Comparison of ENCODE assay signal across 8 cellular contexts in the genomic region with DNA sequence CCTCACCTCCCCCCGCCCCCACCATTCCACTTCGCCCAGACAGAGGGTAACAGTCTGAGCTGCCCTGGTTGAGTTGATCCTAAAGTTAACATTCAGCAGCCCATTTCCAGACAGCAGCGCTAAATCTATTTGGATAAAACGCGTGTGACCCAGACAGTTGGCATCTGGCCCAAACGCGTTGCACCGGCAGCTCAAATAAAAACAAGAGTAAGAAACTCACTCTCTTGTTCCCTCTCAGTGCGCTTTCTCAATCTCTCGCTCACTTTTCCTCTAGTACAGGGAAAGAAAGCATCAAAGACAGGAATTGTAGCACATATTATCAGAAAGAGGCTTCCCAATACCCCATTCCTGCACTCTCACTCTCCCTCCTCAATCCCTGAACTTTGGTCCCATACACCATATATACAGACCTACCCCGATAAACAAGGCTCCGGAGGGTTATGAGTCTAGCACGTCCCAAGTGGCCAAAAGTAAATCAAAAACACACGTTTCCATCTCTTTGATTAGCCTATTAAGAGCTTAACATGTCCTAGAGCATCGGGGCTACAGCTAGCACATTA. TPM values are rescaled to one million over a fixed set of nuclear protein-coding genes. Genes with fewer than 3 reads are reported as not detected.
DNase-seq lines count a peak whose midpoint lies in the region; ATAC-seq, FAIRE-seq and TF ChIP-seq lines count a peak whose summit lies in the region.

No MANE protein-coding gene starts in this region.

- no peak for TF ChIP-seq CTCF in pancreas (IDR thresholded peaks at IDR 0.05)

- H3K9me3 Mint-ChIP-seq in activated naive CD4-positive, alpha-beta T cell treated with anti-CD3 and anti-CD28 coated beads, Interleukin-2, amount 50 U/mL, for 72 hours = no peaks in the 10 kb centered on the region

- H3K27ac Mint-ChIP-seq in activated naive CD4-positive, alpha-beta T cell treated with anti-CD3 and anti-CD28 coated beads, Interleukin-2, amount 50 U/mL, for 72 hours = no peak overlapping the region

- in situ Hi-C loops in HAP-1 (cut with MboI; ENCODE audit: low sequenced_read_pairs) = loop anchor here (10.0 to 25.0 kb wide), 3 partner anchors 393 to 666 kb away; no protein-coding TSS in a partner anchor

- ATAC-seq in activated naive CD4-positive, alpha-beta T cell treated with anti-CD3 and anti-CD28 coated beads, Interleukin-2, amount 50 U/mL, for 72 hours = peak; percentile 15 to 45
- peak; percentile 23 for ATAC-seq in Right ventricle myocardium superior (ENCODE audit: poor library complexity)
- ATAC-seq in pancreas = peak in 3 of 4 donors; percentile 9 to 22 (median 17)
- ATAC-seq in activated CD4-positive, CD25-positive, alpha-beta regulatory T cell treated with anti-CD3 and anti-CD28 coated beads, Interleukin-2, amount 50 U/mL, for 24 hours = no peak

- peak overlapping the region; percentile 7 for H3K4me3 ChIP-seq in HAP-1
- H3K4me3 ChIP-seq in pancreas = peak overlapping the region; percentile 1 to 44 (median 12)

- no peak for FAIRE-seq in pancreas (lab: Jason Lieb, UNC)

- H3K9me3 ChIP-seq in HAP-1 (no peaks in the 10 kb centered on the region), pancreas (no peaks in the 10 kb centered on the region)

- DNase-seq in EH (ENCODE audit: low read depth) (peak; percentile 89), HAP-1 (ENCODE audit: low spot score in 2 of 2) (peak in 1 of 2 experiments; percentile 63), NCI-H748 (lab: John Stamatoyannopoulos, UW; ENCODE audit: unreplicated experiment) (peak; percentile 64), Right ventricle myocardium superior (peak; percentile 84), pancreas (peak; percentile 24 to 78 (median 64)), NCI-H2196 treated with DMSO at 0.1 percent for 48 hours (lab: John Stamatoyannopoulos, UW; ENCODE audit: unreplicated experiment) (no peak)
- DNase-seq in activated naive CD4-positive, alpha-beta T cell treated with anti-CD3 and anti-CD28 coated beads, Interleukin-2, amount 50 U/mL, for 72 hours (ENCODE audit: low spot score in 2 of 2) = peak in 1 of 2 donors; percentile 32

- intact Hi-C loops in Right ventricle myocardium superior (cut with DNase I) = loop anchor here (5.0 kb wide), 2 partner anchors 378 to 668 kb away; no protein-coding TSS in a partner anchor
- intact Hi-C loops in pancreas (cut with DNase I) = loop anchor here in 1 of 3 donors (5.0 to 10.0 kb wide), 2 partner anchors 378 to 666 kb away; no protein-coding TSS in a partner anchor

- WGBS in pancreas, 2 donors = 0 to 1% methylated on average over 15 of the region's 15 CpGs

- H3K36me3 ChIP-seq in HAP-1 (replicated peaks) = no peaks in the 10 kb centered on the region
- no peaks in the 10 kb centered on the region for H3K36me3 ChIP-seq in pancreas

- H3K27me3 ChIP-seq in HAP-1 (ENCODE audit: low read depth) = 0 out of 2 replicates have a peak, but pooled peaks cover 4% of the 10 kb centered on the region
- no peaks in the 10 kb centered on the region for H3K27me3 ChIP-seq in pancreas

- H3K4me1 ChIP-seq in HAP-1 (peaks cover 11% of the 10 kb centered on the region), pancreas (peaks cover 4 to 14% (median 13%) of the 10 kb centered on the region in 3 donors)

- H3K36me3 Mint-ChIP-seq in activated naive CD4-positive, alpha-beta T cell treated with anti-CD3 and anti-CD28 coated beads, Interleukin-2, amount 50 U/mL, for 72 hours = peaks cover 0 to 11% of the 10 kb centered on the region in 2 donors

- H3K27ac ChIP-seq in pancreas = peak overlapping the region in 1 of 4 donors; percentile 19

RNA-seq across cellular contexts. Expression of gene ADAMTS6, which starts 1.3 kb away (rescaled TPM):
- 1 to 10 TPM; 2.0 to 3.8 TPM for total RNA-seq in activated naive CD4-positive, alpha-beta T cell treated with anti-CD3 and anti-CD28 coated beads, Interleukin-2, amount 50 U/mL, for 72 hours
- total RNA-seq in Right ventricle myocardium superior = 0.78 TPM
- under 1 TPM; 0.14 to 0.47 (median 0.30) TPM for total RNA-seq in pancreas
- polyA plus RNA-seq in pancreas = under 1 TPM; 0.19 to 0.70 TPM

Comparison
In these comparisons a context has a peak if more than half of its experiments do, and no peak if none do; other contexts are left out.
1. ATAC-seq: peak in activated naive CD4-positive, alpha-beta T cell treated with anti-CD3 and anti-CD28 coated beads, Interleukin-2, amount 50 U/mL, for 72 hours (2 of 2), Right ventricle myocardium superior (single experiment) and pancreas (3 of 4); none in activated CD4-positive, CD25-positive, alpha-beta regulatory T cell treated with anti-CD3 and anti-CD28 coated beads, Interleukin-2, amount 50 U/mL, for 24 hours (0 of 2).